Comparison of ENCODE assay signal across 8 cellular contexts in the genomic region with DNA sequence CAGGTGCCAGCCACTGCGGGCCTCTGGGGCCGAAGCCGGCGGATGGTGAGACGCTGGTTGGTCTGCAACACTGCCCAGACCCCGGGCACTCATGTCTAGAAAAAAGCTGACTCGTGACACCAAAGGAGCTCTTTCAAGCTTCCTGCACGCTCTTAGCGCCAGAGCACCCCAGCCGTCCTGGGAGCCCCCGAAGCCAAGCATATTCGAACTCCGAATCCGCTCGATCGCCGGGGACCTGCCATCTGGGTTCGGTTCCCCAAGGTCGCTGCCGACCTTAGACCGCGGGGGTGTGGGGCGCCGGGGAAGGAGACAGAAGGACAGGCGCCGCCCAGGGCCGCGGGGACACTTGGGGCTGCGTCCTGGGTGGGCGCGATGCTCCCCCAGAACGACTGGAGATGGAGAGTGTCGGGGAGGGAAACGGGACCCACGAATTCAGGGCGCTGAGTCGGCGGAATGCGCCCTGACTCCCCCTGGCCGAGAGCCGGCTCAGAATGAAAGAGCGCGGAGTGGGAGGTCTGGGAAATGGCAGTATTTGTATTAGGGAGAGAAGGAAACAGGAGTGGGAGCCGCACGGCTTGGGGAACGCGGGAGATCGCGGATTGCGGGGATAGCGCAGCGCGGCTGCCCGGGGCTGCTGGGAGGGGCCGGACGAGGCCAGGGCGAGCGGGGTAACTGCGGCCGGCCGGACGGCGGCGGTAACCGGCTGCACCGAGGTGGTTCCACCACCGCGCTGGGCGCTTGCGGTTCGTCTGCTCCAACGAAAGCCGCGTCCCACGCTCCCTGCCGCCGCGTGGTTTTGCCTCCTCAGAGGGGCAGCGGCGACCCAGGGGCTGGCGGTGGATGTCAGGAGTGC. TPM values are rescaled to one million over a fixed set of nuclear protein-coding genes. Genes with fewer than 3 reads are reported as not detected.
DNase-seq lines count a peak whose midpoint lies in the region; ATAC-seq and TF ChIP-seq lines count a peak whose summit lies in the region.

No MANE protein-coding gene starts in this region.

- CTCF ChIA-PET in GM10248 (lab: Yijun Ruan, JAX), result interaction anchor here (1.3 to 1.5 kb wide), 2 partner anchors 10 to 49 kb away, joined by 3 read pairs; no protein-coding TSS in a partner anchor
- CTCF ChIA-PET in activated CD8-positive, alpha-beta memory T cell treated with anti-CD3 and anti-CD28 coated beads, Interleukin-2, amount 10 ng/mL, durations not matched to agents 7 days and 5 days (lab: Charles Lee), result no interaction called here

- POLR2A ChIA-PET in GM10248 (lab: Yijun Ruan, JAX), result no interaction called here

- peaks cover 55% of the 10 kb centered on the region for H3K27me3 Mint-ChIP-seq in activated CD8-positive, alpha-beta memory T cell treated with anti-CD3 and anti-CD28 coated beads, Interleukin-2, amount 10 ng/mL, durations not matched to agents 7 days and 5 days
- peaks cover 16% of the 10 kb centered on the region for H3K27me3 Mint-ChIP-seq in nephron (ENCODE audit: low read depth)

- TF ChIP-seq CTCF in GM10248 (IDR thresholded peaks at IDR 0.05; ENCODE audit: control extremely low read depth, extremely low read depth, low read depth, missing control alignments), result no peak
- no peak for TF ChIP-seq CTCF in HFF-Myc (IDR thresholded peaks at IDR 0.05; ENCODE audit: low read depth, low read length, missing control alignments)
- TF ChIP-seq CTCF in fibroblast of pulmonary artery (IDR thresholded peaks at IDR 0.05; ENCODE audit: low read length, missing control alignments), result no peak
- peak; percentile 19 to 27 (median 19) for TF ChIP-seq CTCF in nephron (IDR thresholded peaks at IDR 0.05; ENCODE audit: unreplicated experiment in 3 of 3)

- H3K9me3 Mint-ChIP-seq in activated CD8-positive, alpha-beta memory T cell treated with anti-CD3 and anti-CD28 coated beads, Interleukin-2, amount 10 ng/mL, durations not matched to agents 7 days and 5 days (ENCODE audit: low read depth), result no peaks in the 10 kb centered on the region
- H3K9me3 Mint-ChIP-seq in nephron, result no peaks in the 10 kb centered on the region

- H3K4me3 ChIP-seq in HFF-Myc (replicated peaks; ENCODE audit: low read depth, low read length) (peak overlapping the region; percentile 44), fibroblast of pulmonary artery (replicated peaks; ENCODE audit: low read depth, low read length) (peak overlapping the region; percentile 65)

- H3K4me1 Mint-ChIP-seq in activated CD8-positive, alpha-beta memory T cell treated with anti-CD3 and anti-CD28 coated beads, Interleukin-2, amount 10 ng/mL, durations not matched to agents 7 days and 5 days, result peaks cover 15% of the 10 kb centered on the region
- H3K4me1 Mint-ChIP-seq in nephron, result peaks cover 47% of the 10 kb centered on the region

- H3K36me3 Mint-ChIP-seq in activated CD8-positive, alpha-beta memory T cell treated with anti-CD3 and anti-CD28 coated beads, Interleukin-2, amount 10 ng/mL, durations not matched to agents 7 days and 5 days, result no peaks in the 10 kb centered on the region
- H3K36me3 Mint-ChIP-seq in nephron (ENCODE audit: low read depth), result no peaks in the 10 kb centered on the region

- H3K4me3 Mint-ChIP-seq in activated CD8-positive, alpha-beta memory T cell treated with anti-CD3 and anti-CD28 coated beads, Interleukin-2, amount 10 ng/mL, durations not matched to agents 7 days and 5 days, result peak overlapping the region; percentile 75
- peak overlapping the region; percentile 79 to 87 (median 86) for H3K4me3 Mint-ChIP-seq in nephron

- peak; percentile 56 for ATAC-seq in activated CD8-positive, alpha-beta memory T cell treated with anti-CD3 and anti-CD28 coated beads, Interleukin-2, amount 10 ng/mL, durations not matched to agents 7 days and 5 days
- ATAC-seq in HG02970 (IDR thresholded peaks at IDR 0.05; ENCODE audit: low FRiP score, unreplicated experiment) (no peak), GM18870 (IDR thresholded peaks at IDR 0.05; ENCODE audit: unreplicated experiment) (no peak)

- H3K27ac Mint-ChIP-seq in activated CD8-positive, alpha-beta memory T cell treated with anti-CD3 and anti-CD28 coated beads, Interleukin-2, amount 10 ng/mL, durations not matched to agents 7 days and 5 days, result no peak overlapping the region
- peak overlapping the region; percentile 92 to 97 (median 93) for H3K27ac Mint-ChIP-seq in nephron

- DNase-seq in GM10248 (ENCODE audit: extremely low spot score) (peak; percentile 58), HFF-Myc (ENCODE audit: extremely low read depth, low read depth) (no peak), fibroblast of pulmonary artery (ENCODE audit: low read depth) (peak; percentile 39), NCI-H446 (lab: John Stamatoyannopoulos, UW) (no peak)
- DNase-seq in activated CD8-positive, alpha-beta memory T cell treated with anti-CD3 and anti-CD28 coated beads, Interleukin-2, amount 10 ng/mL, durations not matched to agents 7 days and 5 days, result peak; percentile 39

RNA-seq across cellular contexts. Expression of a gene that starts 20.1 kb away (rescaled TPM):
- 10 to 100 TPM; 88.5 to 89.9 TPM for total RNA-seq in activated CD8-positive, alpha-beta memory T cell treated with anti-CD3 and anti-CD28 coated beads, Interleukin-2, amount 10 ng/mL, durations not matched to agents 7 days and 5 days

RNA-seq across cellular contexts. Expression of a gene that starts 25.7 kb away (rescaled TPM):
- total RNA-seq in activated CD8-positive, alpha-beta memory T cell treated with anti-CD3 and anti-CD28 coated beads, Interleukin-2, amount 10 ng/mL, durations not matched to agents 7 days and 5 days, result 1 to 10 TPM; 2.7 to 3.2 TPM

Comparison
In these comparisons a context has a peak if more than half of its experiments do, and no peak if none do; other contexts are left out.
1. DNase-seq: peak in GM10248 (single experiment), activated CD8-positive, alpha-beta memory T cell treated with anti-CD3 and anti-CD28 coated beads, Interleukin-2, amount 10 ng/mL, durations not matched to agents 7 days and 5 days (single experiment) and fibroblast of pulmonary artery (single experiment); none in HFF-Myc (single experiment) and NCI-H446 (0 of 2).
2. CTCF ChIP-seq: peak in nephron (3 of 3); none in GM10248 (single experiment), HFF-Myc (single experiment) and fibroblast of pulmonary artery (single experiment).